In genomic region chr12:106309671-106310313, GRCh38 we compare ENCODE assay signal across 11 cellular contexts. TPM values are rescaled to one million over a fixed set of nuclear protein-coding genes. Genes with fewer than 3 reads are reported as not detected.
A peak's percentile ranks its signal among the peaks of the same experiment; 100 is the strongest.
DNase-seq lines count a peak whose midpoint lies in the region; ATAC-seq, FAIRE-seq and TF ChIP-seq lines count a peak whose summit lies in the region.
"Had no signal": no experiment of that assay in that cellular context is flagged by ENCODE, and none has a peak within 500 bp of the region (broad histone marks: within the 10 kb centered on the region; RNA-seq: fewer than 3 reads in every experiment).

No MANE protein-coding gene starts in this region.

- H3K36me3 Mint-ChIP-seq in endodermal cell (ENCODE audit: low read depth) (no peaks in the 10 kb centered on the region), mesothelial cell of epicardium (no peaks in the 10 kb centered on the region)

- H3K4me3 Mint-ChIP-seq in endodermal cell, result no peak overlapping the region
- H3K4me3 Mint-ChIP-seq in mesothelial cell of epicardium, result no peak overlapping the region

- WGBS in endodermal cell (ENCODE audit: insufficient coverage in 1 of 2, insufficient read length in 1 of 2), 2 experiments, result 88 to 90% methylated on average over 3 to 5 of the region's 5 CpGs

- ATAC-seq in left colon, result no peak

- H3K4me1 Mint-ChIP-seq in endodermal cell (peaks cover 13% of the 10 kb centered on the region), mesothelial cell of epicardium (peaks cover 28% of the 10 kb centered on the region)

- H3K36me3 ChIP-seq in endodermal cell (ENCODE audit: control insufficient read depth, insufficient read depth, low read length), result no peaks in the 10 kb centered on the region

- no peaks in the 10 kb centered on the region for H3K9me3 ChIP-seq in endodermal cell (ENCODE audit: control insufficient read depth, low read length)

- H3K27ac Mint-ChIP-seq in endodermal cell, result no peak overlapping the region
- H3K27ac Mint-ChIP-seq in mesothelial cell of epicardium, result peak overlapping the region; percentile 90

- H3K27me3 Mint-ChIP-seq in endodermal cell (ENCODE audit: insufficient read depth) (no peaks in the 10 kb centered on the region), mesothelial cell of epicardium (ENCODE audit: low read depth) (no peaks in the 10 kb centered on the region)

- FAIRE-seq in HTR-8/SVneo (lab: Jason Lieb, UNC), result no peak

- peak; percentile 74 for DNase-seq in AG20443 (ENCODE audit: low spot score)
- DNase-seq in HTR-8/SVneo (ENCODE audit: insufficient read length, low spot score), result peak; percentile 33
- no peak for DNase-seq in endodermal cell
- no peak for DNase-seq in mesothelial cell of epicardium (ENCODE audit: low spot score in 2 of 2, unreplicated experiment in 2 of 2)
- DNase-seq in left colon, result no peak
- no peak for DNase-seq in midbrain (lab: John Stamatoyannopoulos, UW)
- no peak for DNase-seq in stimulated activated naive CD4-positive, alpha-beta T cell treated with Interleukin-2 at 50 U/mL for 16 hours (lab: John Stamatoyannopoulos, UW)
- DNase-seq in dermis blood vessel endothelial cell, result no peak
- DNase-seq: activated effector memory CD4-positive, alpha-beta T cell treated with anti-CD3 and anti-CD28 coated beads, Interleukin-2, amount 50 U/mL, for 16 hours; T1000 had no signal

- H3K4me3 ChIP-seq in endodermal cell (ENCODE audit: low read length), result no peak overlapping the region

- H3K4me1 ChIP-seq in endodermal cell (ENCODE audit: control insufficient read depth, insufficient read depth, low read length), result no peaks in the 10 kb centered on the region

- no peaks in the 10 kb centered on the region for H3K27me3 ChIP-seq in endodermal cell (ENCODE audit: control insufficient read depth, insufficient read depth, low read length, poor library complexity, severe bottlenecking)

- TF ChIP-seq CTCF in endodermal cell (conservative IDR thresholded peaks at IDR 0.05) (no peak), mesothelial cell of epicardium (IDR thresholded peaks at IDR 0.05; ENCODE audit: unreplicated experiment) (no peak)

- no peak overlapping the region for H3K9ac ChIP-seq in endodermal cell (ENCODE audit: extremely low read depth, low read length, poor library complexity, severe bottlenecking)

- peak overlapping the region; percentile 6 for H3K27ac ChIP-seq in endodermal cell (ENCODE audit: low read depth, low read length)
- H3K27ac ChIP-seq: epithelial cell of prostate had no signal

- H3K9me3 Mint-ChIP-seq in endodermal cell (no peaks in the 10 kb centered on the region), mesothelial cell of epicardium (no peaks in the 10 kb centered on the region)

- intact Hi-C loops in left colon (cut with DNase I, micrococcal nuclease), result no loop called here

RNA-seq across cellular contexts. Expression of gene TCP11L2, which starts 7.3 kb away (rescaled TPM):
- total RNA-seq in endodermal cell (10 to 100 TPM in 1 of 2 donors, 1 to 10 TPM in 1; 7.8 to 15.3 TPM), mesothelial cell of epicardium (21.7 to 24.3 TPM (median 22.4 TPM) in 3 replicates), left colon (10 to 100 TPM; 22.1 to 46.5 TPM), dermis blood vessel endothelial cell (49.0 and 64.5 TPM in 2 replicates)
- 4.9 TPM for polyA plus RNA-seq in endodermal cell (2013, experiment 1 of 2)
- 6.2 TPM for polyA plus RNA-seq in endodermal cell (2013, experiment 2 of 2)

RNA-seq across cellular contexts. Expression of gene POLR3B, which starts 47.8 kb away (rescaled TPM):
- total RNA-seq in endodermal cell, result 10 to 100 TPM in 1 of 2 donors, 1 to 10 TPM in 1; 9.0 to 12.4 TPM
- polyA plus RNA-seq in endodermal cell (2013, experiment 1 of 2), result 9.9 TPM
- polyA plus RNA-seq in endodermal cell (2013, experiment 2 of 2), result 8.9 TPM
- 10.9 to 14.2 TPM (median 11.0 TPM) in 3 replicates for total RNA-seq in mesothelial cell of epicardium
- 1 to 10 TPM; 8.1 to 8.9 TPM for total RNA-seq in left colon
- 7.8 and 13.1 TPM in 2 replicates for total RNA-seq in dermis blood vessel endothelial cell

Comparison
In these comparisons a context has a peak if more than half of its experiments do, and no peak if none do; other contexts are left out.
1. DNase-seq: peak in AG20443 (single experiment) and HTR-8/SVneo (single experiment); none in endodermal cell (single experiment), mesothelial cell of epicardium (0 of 2), left colon (0 of 2), midbrain (single experiment), stimulated activated naive CD4-positive, alpha-beta T cell treated with Interleukin-2 at 50 U/mL for 16 hours (single experiment) and dermis blood vessel endothelial cell (single experiment).